In genomic region chr17:49567871-49568694, GRCh38 we compare ENCODE assay signal across 8 cellular contexts. TPM values are rescaled to one million over a fixed set of nuclear protein-coding genes. Genes with fewer than 3 reads are reported as not detected.
DNase-seq lines count a peak whose midpoint lies in the region; ATAC-seq, FAIRE-seq and TF ChIP-seq lines count a peak whose summit lies in the region.

No MANE protein-coding gene starts in this region.

- FAIRE-seq in GM19239 (lab: Jason Lieb, UNC): peak; percentile 87

- H3K4me3 ChIP-seq in AG04450 (ENCODE audit: low read depth, low read length): peak overlapping the region; percentile 45
- H3K4me3 ChIP-seq in astrocyte of the cerebellum (ENCODE audit: low read depth, low read length): peak overlapping the region; percentile 27
- H3K4me3 ChIP-seq in retinal pigment epithelial cell (ENCODE audit: low read length): peak overlapping the region; percentile 34

- in situ Hi-C loops in astrocyte of the cerebellum (cut with HindIII; ENCODE audit: low sequenced_read_pairs): no loop called here

- POLR2A ChIA-PET in AG04450 (lab: Yijun Ruan, JAX): interaction anchor here (1.4 kb wide), 1 partner anchor 140 kb away, joined by 4 read pairs; no protein-coding TSS in a partner anchor

- peak; percentile 91 for TF ChIP-seq CTCF in AG04450 (IDR thresholded peaks at IDR 0.05; ENCODE audit: low read depth, low read length)
- TF ChIP-seq CTCF in astrocyte of the cerebellum (IDR thresholded peaks at IDR 0.05; ENCODE audit: low read depth, low read length, missing control alignments): peak; percentile 91
- peak; percentile 90 for TF ChIP-seq CTCF in retinal pigment epithelial cell (conservative IDR thresholded peaks at IDR 0.05; ENCODE audit: low read depth, low read length)

- CTCF ChIA-PET in AG04450 (lab: Charles Lee): interaction anchor here (0.5 to 5.2 kb wide), 30 partner anchors 11 to 429 kb away, joined by 3 to 99 read pairs (median 5); partner anchors contain the start of genes DLX3 and FAM117A

- peak; percentile 16 for DNase-seq in AG04450 (ENCODE audit: low read depth, low spot score)
- peak; percentile 65 for DNase-seq in GM19239 (ENCODE audit: insufficient read length, low spot score)
- peak; percentile 43 for DNase-seq in NCI-H1092 treated with DMSO at 0.1 percent for 48 hours (lab: John Stamatoyannopoulos, UW)
- peak; percentile 68 for DNase-seq in T1000 (lab: John Stamatoyannopoulos, UW)
- DNase-seq in astrocyte of the cerebellum (ENCODE audit: low read depth): peak; percentile 39
- DNase-seq in hippocampal formation (lab: John Stamatoyannopoulos, UW): peak; percentile 72 to 82
- DNase-seq in retinal pigment epithelial cell (ENCODE audit: low read depth): no peak

- peaks cover 32% of the 10 kb centered on the region for H3K27me3 ChIP-seq in AG04450 (ENCODE audit: control insufficient read depth, insufficient read depth, low read length)

- H3K9me3 ChIP-seq in AG04450 (ENCODE audit: control insufficient read depth, insufficient read depth, low read length): no peaks in the 10 kb centered on the region

- H3K27ac ChIP-seq in AG04450 (ENCODE audit: low read depth, low read length): no peak overlapping the region

- no peak for ATAC-seq in HG03565 (IDR thresholded peaks at IDR 0.05; ENCODE audit: unreplicated experiment)

RNA-seq across cellular contexts. Expression of gene NXPH3, which starts 7.6 kb away (rescaled TPM):
- 0.20 and 0.27 TPM in 2 replicates for polyA plus RNA-seq in AG04450 (2011; rRNA removed)
- polyA minus RNA-seq in AG04450 (2011; rRNA and poly(A)+ RNA removed): 0.26 and 0.28 TPM in 2 replicates
